Comparison of ENCODE assay signal across 11 cellular contexts in the genomic region with DNA sequence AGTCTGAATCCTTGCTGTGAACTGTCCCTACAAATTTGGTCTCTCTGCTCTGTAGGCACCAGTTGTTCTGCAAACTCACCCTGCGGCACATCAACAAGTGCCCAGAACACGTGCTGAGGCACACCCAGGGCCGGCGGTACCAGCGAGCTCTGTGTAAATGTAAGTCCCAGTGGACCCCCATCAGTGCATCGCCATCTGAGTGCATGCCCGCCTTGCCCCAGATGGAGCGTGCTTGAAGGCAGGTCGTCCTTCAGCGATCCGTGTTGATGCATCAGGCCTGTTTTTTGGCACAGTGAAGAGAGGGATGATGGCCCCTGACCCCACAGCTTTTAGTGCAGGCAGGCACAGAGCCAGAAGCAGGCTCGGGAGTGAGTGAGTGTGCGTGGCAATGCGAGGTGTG. TPM values are rescaled to one million over a fixed set of nuclear protein-coding genes. Genes with fewer than 3 reads are reported as not detected.
DNase-seq lines count a peak whose midpoint lies in the region; ATAC-seq and TF ChIP-seq lines count a peak whose summit lies in the region.
"Had no signal": no experiment of that assay in that cellular context is flagged by ENCODE, and none has a peak within 500 bp of the region (broad histone marks: within the 10 kb centered on the region; RNA-seq: fewer than 3 reads in every experiment).

No MANE protein-coding gene starts in this region.

- H3K4me1 ChIP-seq in BLaER1 = peaks cover 82% of the 10 kb centered on the region
- no peaks in the 10 kb centered on the region for H3K4me1 ChIP-seq in mesodermal cell (ENCODE audit: control insufficient read depth, insufficient read depth, low read length, poor library complexity, severe bottlenecking)

- H3K27me3 Mint-ChIP-seq in HFFc6 (ENCODE audit: insufficient read depth) = peaks cover 6% of the 10 kb centered on the region
- no peaks in the 10 kb centered on the region for H3K27me3 Mint-ChIP-seq in activated naive CD8-positive, alpha-beta T cell treated with anti-CD3 and anti-CD28 coated beads, Interleukin-2, amount 10 ng/mL, durations not matched to agents 7 days and 5 days

- TF ChIP-seq CTCF in HFFc6 (IDR thresholded peaks at IDR 0.05) = no peak

- H3K36me3 ChIP-seq in BLaER1 (peaks cover 63% of the 10 kb centered on the region), mesodermal cell (ENCODE audit: control insufficient read depth, insufficient read depth, low read length) (peaks cover 55% of the 10 kb centered on the region)

- no peak for ATAC-seq in activated naive CD8-positive, alpha-beta T cell treated with anti-CD3 and anti-CD28 coated beads, Interleukin-2, amount 10 ng/mL, durations not matched to agents 7 days and 5 days (ENCODE audit: low read depth)
- no peak for ATAC-seq in GM19324 (IDR thresholded peaks at IDR 0.05; ENCODE audit: low FRiP score, unreplicated experiment)

- POLR2A ChIA-PET in activated naive CD8-positive, alpha-beta T cell treated with anti-CD3 and anti-CD28 coated beads, Interleukin-2, amount 10 ng/mL, durations not matched to agents 7 days and 5 days (lab: Charles Lee) = interaction anchor here (0.9 to 8.3 kb wide), 4 partner anchors 10 to 171 kb away, joined by 3 to 162 read pairs (median 20); a partner anchor contains a TSS

- H3K9me3 Mint-ChIP-seq in HFFc6 = no peaks in the 10 kb centered on the region
- no peaks in the 10 kb centered on the region for H3K9me3 Mint-ChIP-seq in activated naive CD8-positive, alpha-beta T cell treated with anti-CD3 and anti-CD28 coated beads, Interleukin-2, amount 10 ng/mL, durations not matched to agents 7 days and 5 days

- peaks cover 87% of the 10 kb centered on the region for H4K20me1 ChIP-seq in BLaER1

- no peaks in the 10 kb centered on the region for H3K9me3 ChIP-seq in BLaER1
- H3K9me3 ChIP-seq in mesodermal cell (ENCODE audit: control insufficient read depth, low read length) = no peaks in the 10 kb centered on the region
- H3K9me3 ChIP-seq: tibial nerve had no signal

- peaks cover 25% of the 10 kb centered on the region; the same call in 1 of the 2 replicates for H3K36me3 Mint-ChIP-seq in HFFc6 (ENCODE audit: low read depth)
- peaks cover 9% of the 10 kb centered on the region for H3K36me3 Mint-ChIP-seq in activated naive CD8-positive, alpha-beta T cell treated with anti-CD3 and anti-CD28 coated beads, Interleukin-2, amount 10 ng/mL, durations not matched to agents 7 days and 5 days

- 87 to 97% methylated on average over 14 of the region's 14 CpGs for WGBS in mesodermal cell (ENCODE audit: insufficient coverage in 2 of 2), 2 experiments

- peak overlapping the region; percentile 100 for H3K4me2 ChIP-seq in BLaER1

- peak overlapping the region; percentile 97; the same call in 1 of the 2 replicates for H3K27ac ChIP-seq in BLaER1
- no peak overlapping the region for H3K27ac ChIP-seq in mesodermal cell (ENCODE audit: low read depth, low read length, severe bottlenecking)

- peaks cover 28% of the 10 kb centered on the region for H3K4me1 Mint-ChIP-seq in HFFc6 (ENCODE audit: low read depth)
- H3K4me1 Mint-ChIP-seq in activated naive CD8-positive, alpha-beta T cell treated with anti-CD3 and anti-CD28 coated beads, Interleukin-2, amount 10 ng/mL, durations not matched to agents 7 days and 5 days = peaks cover 31% of the 10 kb centered on the region

- H3K27ac Mint-ChIP-seq in HFFc6 = peak overlapping the region; percentile 13; the same call in 1 of the 2 replicates
- H3K27ac Mint-ChIP-seq in activated naive CD8-positive, alpha-beta T cell treated with anti-CD3 and anti-CD28 coated beads, Interleukin-2, amount 10 ng/mL, durations not matched to agents 7 days and 5 days = peak overlapping the region; percentile 68

- DNase-seq in HFFc6 (no peak), NCI-H187 (lab: John Stamatoyannopoulos, UW) (no peak), NCI-H446 treated with DMSO at 0.1 percent for 48 hours (lab: John Stamatoyannopoulos, UW) (no peak), occipital lobe (lab: John Stamatoyannopoulos, UW) (no peak)
- no peak for DNase-seq in activated naive CD8-positive, alpha-beta T cell treated with anti-CD3 and anti-CD28 coated beads, Interleukin-2, amount 10 ng/mL, durations not matched to agents 7 days and 5 days
- DNase-seq: effector CD4-positive, alpha-beta T cell; NCI-H1105 had no signal

- H3K4me3 ChIP-seq in BLaER1 = peak overlapping the region; percentile 81
- peak overlapping the region; percentile 72 for H3K4me3 ChIP-seq in mesodermal cell (ENCODE audit: extremely low read depth, insufficient read depth, low read length, poor library complexity, severe bottlenecking)

- no peaks in the 10 kb centered on the region for H3K27me3 ChIP-seq in BLaER1
- H3K27me3 ChIP-seq: tibial nerve had no signal

- H3K9ac ChIP-seq in BLaER1 = peak overlapping the region; percentile 97

- H3K4me3 Mint-ChIP-seq in HFFc6 = peak overlapping the region; percentile 84
- H3K4me3 Mint-ChIP-seq in activated naive CD8-positive, alpha-beta T cell treated with anti-CD3 and anti-CD28 coated beads, Interleukin-2, amount 10 ng/mL, durations not matched to agents 7 days and 5 days = peak overlapping the region; percentile 89

RNA-seq across cellular contexts. Expression of a gene that starts 1.3 kb away (rescaled TPM):
- total RNA-seq in HFFc6 (2021; fragmentation: NEBNext Ultra II Directional; extraction: Animal tissue kit (Norgen Biotek cat#: 25700)) = 10 to 100 TPM; 16.6 to 20.9 (median 18.2) TPM
- total RNA-seq in activated naive CD8-positive, alpha-beta T cell treated with anti-CD3 and anti-CD28 coated beads, Interleukin-2, amount 10 ng/mL, durations not matched to agents 7 days and 5 days = 10 to 100 TPM; 16.2 to 17.0 TPM
- 20.5 TPM for polyA plus RNA-seq in mesodermal cell (2013, experiment 1 of 2)
- 16.7 TPM for polyA plus RNA-seq in mesodermal cell (2013, experiment 2 of 2)
- total RNA-seq in occipital lobe = 9.7 TPM

RNA-seq across cellular contexts. Expression of a gene that starts 1.4 kb away (rescaled TPM):
- 10 to 100 TPM; 25.3 to 29.1 (median 26.8) TPM for total RNA-seq in HFFc6 (2021; fragmentation: NEBNext Ultra II Directional; extraction: Animal tissue kit (Norgen Biotek cat#: 25700))
- total RNA-seq in activated naive CD8-positive, alpha-beta T cell treated with anti-CD3 and anti-CD28 coated beads, Interleukin-2, amount 10 ng/mL, durations not matched to agents 7 days and 5 days = 10 to 100 TPM; 40.6 to 41.9 TPM
- polyA plus RNA-seq in mesodermal cell (2013, experiment 1 of 2) = 35.8 TPM
- polyA plus RNA-seq in mesodermal cell (2013, experiment 2 of 2) = 32.3 TPM
- total RNA-seq in occipital lobe = 11.1 TPM

RNA-seq across cellular contexts. Expression of a gene that starts 9.6 kb away (rescaled TPM):
- total RNA-seq in HFFc6 (2021; fragmentation: NEBNext Ultra II Directional; extraction: Animal tissue kit (Norgen Biotek cat#: 25700)) = 1,000 to 10,000 TPM; 2,011 to 2,156 (median 2,046) TPM
- total RNA-seq in activated naive CD8-positive, alpha-beta T cell treated with anti-CD3 and anti-CD28 coated beads, Interleukin-2, amount 10 ng/mL, durations not matched to agents 7 days and 5 days = 1,000 to 10,000 TPM; 1,843 to 1,855 TPM
- 2,487 TPM for polyA plus RNA-seq in mesodermal cell (2013, experiment 1 of 2)
- polyA plus RNA-seq in mesodermal cell (2013, experiment 2 of 2) = 2,372 TPM
- total RNA-seq in occipital lobe = 1,058 TPM

RNA-seq across cellular contexts. Expression of a gene that starts 9.7 kb away (rescaled TPM):
- 10 to 100 TPM; 17.9 to 22.3 (median 20.8) TPM for total RNA-seq in HFFc6 (2021; fragmentation: NEBNext Ultra II Directional; extraction: Animal tissue kit (Norgen Biotek cat#: 25700))
- 10 to 100 TPM; 27.8 to 35.5 TPM for total RNA-seq in activated naive CD8-positive, alpha-beta T cell treated with anti-CD3 and anti-CD28 coated beads, Interleukin-2, amount 10 ng/mL, durations not matched to agents 7 days and 5 days
- 24.4 TPM for polyA plus RNA-seq in mesodermal cell (2013, experiment 1 of 2)
- polyA plus RNA-seq in mesodermal cell (2013, experiment 2 of 2) = 23.9 TPM
- 17.9 TPM for total RNA-seq in occipital lobe

RNA-seq across cellular contexts. Expression of a gene that starts 18.2 kb away (rescaled TPM):
- 100 to 1,000 TPM; 406 to 474 (median 417) TPM for total RNA-seq in HFFc6 (2021; fragmentation: NEBNext Ultra II Directional; extraction: Animal tissue kit (Norgen Biotek cat#: 25700))
- total RNA-seq in activated naive CD8-positive, alpha-beta T cell treated with anti-CD3 and anti-CD28 coated beads, Interleukin-2, amount 10 ng/mL, durations not matched to agents 7 days and 5 days = 100 to 1,000 TPM; 160 to 161 TPM
- polyA plus RNA-seq in mesodermal cell (2013, experiment 1 of 2) = 194 TPM
- 173 TPM for polyA plus RNA-seq in mesodermal cell (2013, experiment 2 of 2)
- 88.6 TPM for total RNA-seq in occipital lobe
